14 cellular contexts compared by ENCODE assay signal in the genomic region with DNA sequence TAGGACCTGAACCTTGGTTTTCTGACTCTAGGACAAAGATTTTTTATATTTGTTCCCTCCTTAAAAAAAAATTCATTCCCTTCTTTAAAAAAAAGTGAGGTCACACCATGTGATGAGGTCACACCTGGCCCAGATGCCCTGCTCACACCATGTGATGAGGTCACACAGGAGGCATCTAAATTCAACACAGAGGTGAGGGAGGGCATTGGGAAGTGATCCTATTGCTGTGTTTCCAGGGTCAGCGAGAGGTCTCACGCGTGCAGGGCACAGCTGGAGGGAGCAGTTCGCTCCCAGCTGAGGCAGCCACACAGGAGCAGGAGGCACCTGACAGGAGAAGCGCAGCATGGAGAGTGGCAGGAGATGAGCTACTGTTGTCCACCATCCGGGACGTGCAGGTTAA.
"Had no signal": no experiment of that assay in that cellular context is flagged by ENCODE, and none has a peak within 500 bp of the region (broad histone marks: within the 10 kb centered on the region; RNA-seq: fewer than 3 reads in every experiment).

No MANE protein-coding gene starts in this region.

- H3K36me3 ChIP-seq: adrenal gland, left lung, thoracic aorta had no signal

- H3K9me3 ChIP-seq: adrenal gland, esophagus squamous epithelium, left lung, thoracic aorta had no signal

- H3K4me3 ChIP-seq: adrenal gland, esophagus squamous epithelium, left lung, thoracic aorta had no signal

- H3K4me3 Mint-ChIP-seq: stimulated activated naive CD8-positive, alpha-beta T cell treated with anti-CD3 and anti-CD28 coated beads, Interleukin-15, amount 100 ng/mL, for 72 hours; T-helper 17 cell had no signal

- H3K27me3 Mint-ChIP-seq: stimulated activated naive CD8-positive, alpha-beta T cell treated with anti-CD3 and anti-CD28 coated beads, Interleukin-15, amount 100 ng/mL, for 72 hours; T-helper 17 cell had no signal

- H3K9me3 Mint-ChIP-seq: stimulated activated naive CD8-positive, alpha-beta T cell treated with anti-CD3 and anti-CD28 coated beads, Interleukin-15, amount 100 ng/mL, for 72 hours had no signal

- DNase-seq: activated CD4-positive, alpha-beta T cell treated with anti-CD3 and anti-CD28 coated beads, Interleukin-2, amount 50 U/mL, for 1 hour; activated naive CD4-positive, alpha-beta T cell treated with anti-CD3 and anti-CD28 coated beads, Interleukin-2, amount 50 U/mL, for 16 hours; activated T-cell treated with anti-CD3 and anti-CD28 coated beads, Interleukin-2, amount 50 U/mL, for 1 hour; adrenal gland; cerebellar nuclear complex; esophagus squamous epithelium; foreskin fibroblast; left lung; stimulated activated CD4-positive, alpha-beta T cell treated with anti-CD3 and anti-CD28 coated beads, Interleukin-15, amount 100 ng/mL, for 24 hours; stimulated activated CD4-positive, alpha-beta T cell treated with anti-CD3 and anti-CD28 coated beads, Interleukin-4, amount 100 ng/mL, for 24 hours; stimulated activated naive CD8-positive, alpha-beta T cell treated with anti-CD3 and anti-CD28 coated beads, Interleukin-15, amount 100 ng/mL, for 72 hours; T-helper 17 cell had no signal

- H3K4me1 ChIP-seq: adrenal gland, left lung had no signal

- H3K9ac ChIP-seq: parathyroid adenoma had no signal

- H3K27ac ChIP-seq: adrenal gland, thoracic aorta had no signal

- H3K27me3 ChIP-seq: adrenal gland, esophagus squamous epithelium, left lung had no signal
